In the genomic region with DNA sequence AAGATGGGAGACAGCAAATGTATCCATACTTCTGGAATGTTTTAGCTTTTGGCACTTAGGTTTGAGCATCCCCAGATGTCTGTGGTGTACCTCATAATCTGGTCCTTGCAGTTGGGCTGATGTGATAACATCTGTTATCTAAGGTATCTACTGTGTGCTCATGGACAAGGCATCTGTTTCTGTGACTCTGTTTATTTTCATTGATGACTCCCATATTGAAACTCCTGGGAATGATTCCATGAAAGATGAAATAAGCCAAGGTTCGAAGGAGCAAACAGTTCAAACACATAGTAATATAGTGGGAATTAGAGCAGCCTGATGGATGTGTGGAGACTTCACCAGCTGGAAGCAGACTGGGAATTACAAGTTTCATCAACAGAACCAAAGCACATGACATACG, we compare ENCODE assay signal across 37 cellular contexts. TPM values are rescaled to one million over a fixed set of nuclear protein-coding genes. Genes with fewer than 3 reads are reported as not detected.
A peak's percentile ranks its signal among the peaks of the same experiment; 100 is the strongest.
DNase-seq lines count a peak whose midpoint lies in the region; ATAC-seq, FAIRE-seq and TF ChIP-seq lines count a peak whose summit lies in the region.
"Had no signal": no experiment of that assay in that cellular context is flagged by ENCODE, and none has a peak within 500 bp of the region (broad histone marks: within the 10 kb centered on the region; RNA-seq: fewer than 3 reads in every experiment).

No MANE protein-coding gene starts in this region.

- H3K9me3 ChIP-seq in IMR-90 (ENCODE audit: control insufficient read depth, insufficient read depth, low read length): no peaks in the 10 kb centered on the region
- no peaks in the 10 kb centered on the region for H3K9me3 ChIP-seq in astrocyte (ENCODE audit: insufficient read depth, low read depth, low read length)
- no peaks in the 10 kb centered on the region for H3K9me3 ChIP-seq in pancreas
- H3K9me3 ChIP-seq: colonic mucosa, sigmoid colon, SJCRH30, thyroid gland, vagina had no signal

- H3K4me1 Mint-ChIP-seq in astrocyte (ENCODE audit: low read depth, unreplicated experiment): peaks cover 12% of the 10 kb centered on the region
- H3K4me1 Mint-ChIP-seq: stimulated activated naive CD8-positive, alpha-beta T cell treated with anti-CD3 and anti-CD28 coated beads, Interleukin-15, amount 100 ng/mL, for 72 hours; T-cell had no signal

- H3K27me3 ChIP-seq in IMR-90 (ENCODE audit: control insufficient read depth, insufficient read depth, low read length): no peaks in the 10 kb centered on the region
- no peaks in the 10 kb centered on the region for H3K27me3 ChIP-seq in astrocyte (ENCODE audit: insufficient read depth, low read length)
- H3K27me3 ChIP-seq in pancreas: no peaks in the 10 kb centered on the region
- H3K27me3 ChIP-seq: cardiac muscle cell, colonic mucosa, hepatocyte, sigmoid colon, SJCRH30, thyroid gland, vagina had no signal

- H3K18ac ChIP-seq in IMR-90 (ENCODE audit: low read depth, low read length): no peak overlapping the region; the same call in 1 of the 2 replicates

- no peak overlapping the region for H4K91ac ChIP-seq in IMR-90 (ENCODE audit: insufficient read depth, low read depth, low read length)

- no peak overlapping the region for H3K56ac ChIP-seq in IMR-90 (ENCODE audit: extremely low read depth, insufficient read depth, low read length)

- no peaks in the 10 kb centered on the region for H3K9me3 Mint-ChIP-seq in astrocyte (ENCODE audit: unreplicated experiment)
- H3K9me3 Mint-ChIP-seq: activated CD4-positive, alpha-beta T cell treated with anti-CD3 and anti-CD28 coated beads, Interleukin-2, amount 10 ng/mL, durations not matched to agents 24 days and 14 days; activated naive CD4-positive, alpha-beta T cell treated with anti-CD3 and anti-CD28 coated beads, Interleukin-2, amount 50 U/mL, for 72 hours; H9; natural killer cell treated with Interleukin-12 subunit alpha and Interleukin-12 subunit beta and Interleukin-15 and Interleukin-18, amount 100 ng/mL, for 72 hours; stimulated activated naive CD8-positive, alpha-beta T cell treated with anti-CD3 and anti-CD28 coated beads, Interleukin-15, amount 100 ng/mL, for 72 hours; T-cell had no signal

- 20% methylated on average over 1 of the region's 2 CpGs; no CpG with 5 or more reads in 1 of the 2 experiments for WGBS in IMR-90 (ENCODE audit: extremely low coverage in 2 of 2, insufficient read length in 1 of 2), 2 experiments
- WGBS in pancreas, 2 donors: 85 to 91% methylated on average over 2 of the region's 2 CpGs

- H3K27ac Mint-ChIP-seq in astrocyte (ENCODE audit: unreplicated experiment): no peak overlapping the region
- H3K27ac Mint-ChIP-seq: activated CD4-positive, alpha-beta T cell treated with anti-CD3 and anti-CD28 coated beads, Interleukin-2, amount 10 ng/mL, durations not matched to agents 24 days and 14 days; activated naive CD4-positive, alpha-beta T cell treated with anti-CD3 and anti-CD28 coated beads, Interleukin-2, amount 50 U/mL, for 72 hours; H9; natural killer cell treated with Interleukin-12 subunit alpha and Interleukin-12 subunit beta and Interleukin-15 and Interleukin-18, amount 100 ng/mL, for 72 hours; stimulated activated naive CD8-positive, alpha-beta T cell treated with anti-CD3 and anti-CD28 coated beads, Interleukin-15, amount 100 ng/mL, for 72 hours; T-cell had no signal

- no peak for TF ChIP-seq POLR2A in IMR-90 (IDR thresholded peaks at IDR 0.05; ENCODE audit: low read depth, low read length)

- no peaks in the 10 kb centered on the region for H3K79me1 ChIP-seq in IMR-90 (ENCODE audit: low read depth in 1 of 2, low read length in 2 of 2)

- H3K9me1 ChIP-seq in IMR-90 (ENCODE audit: insufficient read depth, low read length): peaks cover 9% of the 10 kb centered on the region

- in situ Hi-C loops in Caki2 (cut with HindIII; ENCODE audit: low pct_unique_long_range_greater_than_20kb, low sequenced_read_pairs) (no loop called here), IMR-90 (cut with MboI; ENCODE audit: low sequenced_read_pairs) (no loop called here)

- no peak overlapping the region for H3K27ac ChIP-seq in IMR-90 (ENCODE audit: insufficient read depth, low read length)
- peak overlapping the region; percentile 60 for H3K27ac ChIP-seq in astrocyte (ENCODE audit: low read depth, low read length)
- H3K27ac ChIP-seq in pancreas: no peak overlapping the region
- H3K27ac ChIP-seq: cardiac muscle cell, colonic mucosa, epithelial cell of prostate, hepatocyte, sigmoid colon, SJCRH30, thyroid gland, vagina had no signal

- no peak overlapping the region for H2AK9ac ChIP-seq in IMR-90 (replicated peaks; ENCODE audit: low read depth, low read length, poor library complexity)

- no TSS peak for BruUV-seq in IMR-90 (replicated peaks; lab: Mats Ljungman, UMichigan)

- H3K4ac ChIP-seq in IMR-90 (ENCODE audit: low read depth, low read length): no peak overlapping the region

- H4K8ac ChIP-seq in IMR-90 (ENCODE audit: low read depth in 2 of 2, low read length in 2 of 2): no peak overlapping the region

- H2BK15ac ChIP-seq in IMR-90 (ENCODE audit: low read depth, low read length): 0 out of 3 replicates have a peak overlapping the region, but pooled peaks have one; percentile 1

- peaks cover 13% of the 10 kb centered on the region for H3K4me1 ChIP-seq in IMR-90 (ENCODE audit: control insufficient read depth, insufficient read depth, low read length)
- peaks cover 19% of the 10 kb centered on the region for H3K4me1 ChIP-seq in astrocyte (ENCODE audit: insufficient read depth, low read length)
- H3K4me1 ChIP-seq in pancreas: no peaks in the 10 kb centered on the region
- H3K4me1 ChIP-seq: colonic mucosa, sigmoid colon had no signal

- H3K4me2 ChIP-seq in IMR-90 (ENCODE audit: low read depth, low read length): no peak overlapping the region
- peak overlapping the region; percentile 4 for H3K4me2 ChIP-seq in astrocyte (ENCODE audit: low read length)
- H3K4me2 ChIP-seq: hepatocyte had no signal

- H2BK20ac ChIP-seq in IMR-90 (ENCODE audit: low read depth, low read length): peak overlapping the region; percentile 72; the same call in 1 of the 2 replicates

- no peaks in the 10 kb centered on the region for H3K36me3 Mint-ChIP-seq in astrocyte (ENCODE audit: low read depth, unreplicated experiment)
- H3K36me3 Mint-ChIP-seq: activated naive CD4-positive, alpha-beta T cell treated with anti-CD3 and anti-CD28 coated beads, Interleukin-2, amount 50 U/mL, for 72 hours; natural killer cell treated with Interleukin-12 subunit alpha and Interleukin-12 subunit beta and Interleukin-15 and Interleukin-18, amount 100 ng/mL, for 72 hours; T-cell had no signal

- no peak overlapping the region for H3K23ac ChIP-seq in IMR-90 (ENCODE audit: low read depth, low read length)

- peak; percentile 61 for ATAC-seq in IMR-90 (ENCODE audit: low read depth)
- ATAC-seq in pancreas: no peak
- ATAC-seq: activated naive CD4-positive, alpha-beta T cell treated with anti-CD3 and anti-CD28 coated beads, Interleukin-2, amount 50 U/mL, for 72 hours; HepG2; natural killer cell treated with Interleukin-12 subunit alpha and Interleukin-12 subunit beta and Interleukin-15 and Interleukin-18, amount 100 ng/mL, for 72 hours; stimulated activated naive CD8-positive, alpha-beta T cell treated with anti-CD3 and anti-CD28 coated beads, Interleukin-15, amount 100 ng/mL, for 72 hours; T-cell had no signal

- H2BK120ac ChIP-seq in IMR-90 (ENCODE audit: low read depth, low read length): 0 out of 2 replicates have a peak overlapping the region, but pooled peaks have one; percentile 2

- H3K36me3 ChIP-seq in IMR-90 (ENCODE audit: control insufficient read depth, insufficient read depth, low read length) (no peaks in the 10 kb centered on the region), astrocyte (ENCODE audit: insufficient read depth, low read length) (no peaks in the 10 kb centered on the region), pancreas (no peaks in the 10 kb centered on the region)
- H3K36me3 ChIP-seq: cardiac muscle cell, colonic mucosa, sigmoid colon, SJCRH30, thyroid gland, vagina had no signal

- no peak overlapping the region for H2AFZ ChIP-seq in IMR-90 (replicated peaks; ENCODE audit: low read length, poor library complexity)
- no peak overlapping the region for H2AFZ ChIP-seq in astrocyte (ENCODE audit: low read depth, low read length)
- H2AFZ ChIP-seq: hepatocyte had no signal

- no peak overlapping the region for H2AK5ac ChIP-seq in IMR-90 (ENCODE audit: low read depth, low read length)

- H3K14ac ChIP-seq in IMR-90 (replicated peaks; ENCODE audit: low read depth, low read length): no peak overlapping the region

- CTCF ChIA-PET in IMR-90 (lab: Yijun Ruan, JAX): interaction anchor here (0.6 to 1.6 kb wide), 2 partner anchors 14 to 46 kb away, joined by 4 to 9 read pairs; no protein-coding TSS in a partner anchor

- FAIRE-seq in astrocyte (lab: Jason Lieb, UNC) (peak; percentile 75), pancreas (lab: Jason Lieb, UNC) (no peak)
- FAIRE-seq: frontal cortex, HepG2 had no signal

- H4K20me1 ChIP-seq in IMR-90 (ENCODE audit: insufficient read depth, low read length) (no peaks in the 10 kb centered on the region; the same call in 1 of the 2 replicates), astrocyte (ENCODE audit: insufficient read depth, low read length) (no peaks in the 10 kb centered on the region)

- H3K4me3 ChIP-seq in IMR-90 (ENCODE audit: insufficient read depth, low read depth, low read length) (no peak overlapping the region), astrocyte (ENCODE audit: insufficient read depth, low read depth, low read length) (no peak overlapping the region), pancreas (no peak overlapping the region)
- H3K4me3 ChIP-seq: cardiac muscle cell, colonic mucosa, hepatocyte, lung, sigmoid colon, SJCRH30, thyroid gland, vagina had no signal

- no peaks in the 10 kb centered on the region for H3K79me2 ChIP-seq in astrocyte (ENCODE audit: insufficient read depth, low read length)
- H3K79me2 ChIP-seq: hepatocyte had no signal

- dilution Hi-C loops in IMR-90 (cut with HindIII; ENCODE audit: low sequenced_read_pairs, unreplicated experiment): no loop called here

- H3K27me3 Mint-ChIP-seq in astrocyte (ENCODE audit: low read depth, unreplicated experiment): no peaks in the 10 kb centered on the region

- DNase-seq in Caki2 (ENCODE audit: low read depth) (peak; percentile 23), IMR-90 (peak; percentile 94), astrocyte (ENCODE audit: low read depth) (peak; percentile 90), iris pigment epithelial cell (ENCODE audit: low read depth) (peak; percentile 9), dermis blood vessel endothelial cell (no peak), pancreas (no peak), AML-193 (lab: John Stamatoyannopoulos, UW) (no peak)
- DNase-seq in NK-92 treated with Interleukin-12 subunit alpha and Interleukin-12 subunit beta, amount 100 ng/mL, for 24 hours (lab: John Stamatoyannopoulos, UW): no peak
- DNase-seq: ACHN; activated CD4-positive, alpha-beta T cell treated with anti-CD3 and anti-CD28 coated beads, Interleukin-2, amount 10 ng/mL, durations not matched to agents 24 days and 14 days; activated effector memory CD4-positive, alpha-beta T cell treated with Interleukin-2 at 50 U/mL for 16 hours; aorta; colonic mucosa; effector CD8-positive, alpha-beta T cell; H9; Kasumi-1; MV-4-11; NCI-H1436 treated with DMSO at 0.1 percent for 48 hours; NCI-H82; occipital lobe; RPMI8226; sigmoid colon; SJCRH30; stimulated activated CD4-positive, alpha-beta T cell treated with anti-CD3 and anti-CD28 coated beads, Interleukin-12 subunit alpha, Interleukin-12 subunit beta, amount 100 ng/mL, for 4 hours; stimulated activated CD4-positive, alpha-beta T cell treated with anti-CD3 and anti-CD28 coated beads, Interleukin-2, amount 100 ng/mL, for 48 hours; stimulated activated naive CD8-positive, alpha-beta T cell treated with anti-CD3 and anti-CD28 coated beads, Interleukin-15, amount 100 ng/mL, for 72 hours; T-cell; thyroid gland had no signal

- TF ChIP-seq CTCF in IMR-90 (conservative IDR thresholded peaks at IDR 0.05; ENCODE audit: low read depth, low read length): no peak
- TF ChIP-seq CTCF in astrocyte (IDR thresholded peaks at IDR 0.05; ENCODE audit: insufficient read depth, low read depth, low read length): no peak
- TF ChIP-seq CTCF in pancreas (IDR thresholded peaks at IDR 0.05): no peak

- no peak overlapping the region for H3K4me3 Mint-ChIP-seq in astrocyte (ENCODE audit: unreplicated experiment)
- H3K4me3 Mint-ChIP-seq: activated CD4-positive, alpha-beta T cell treated with anti-CD3 and anti-CD28 coated beads, Interleukin-2, amount 10 ng/mL, durations not matched to agents 24 days and 14 days; H9; natural killer cell treated with Interleukin-12 subunit alpha and Interleukin-12 subunit beta and Interleukin-15 and Interleukin-18, amount 100 ng/mL, for 72 hours; stimulated activated naive CD8-positive, alpha-beta T cell treated with anti-CD3 and anti-CD28 coated beads, Interleukin-15, amount 100 ng/mL, for 72 hours; T-cell had no signal

- intact Hi-C loops in IMR-90 (cut with micrococcal nuclease): loop anchor here (5.0 to 10.0 kb wide), 2 partner anchors 223 to 365 kb away; a partner anchor contains a TSS
- intact Hi-C loops in pancreas (cut with DNase I): no loop called here

- H2BK5ac ChIP-seq in IMR-90 (ENCODE audit: low read depth, low read length, poor library complexity, severe bottlenecking): no peak overlapping the region

- no peak for TF ChIP-seq RAD21 in IMR-90 (IDR thresholded peaks at IDR 0.05; ENCODE audit: low read length)

- POLR2A ChIA-PET in IMR-90 (lab: Charles Lee; ENCODE audit: unreplicated experiment): no interaction called here

- H4K5ac ChIP-seq in IMR-90 (ENCODE audit: low read depth, low read length): no peak overlapping the region

- H3K9ac ChIP-seq in IMR-90 (ENCODE audit: low read depth, low read length) (no peak overlapping the region), astrocyte (ENCODE audit: low read length) (no peak overlapping the region)

RNA-seq across cellular contexts. Expression of a gene that starts 20.7 kb away (rescaled TPM):
- 2.1 and 11.6 TPM in 2 replicates for total RNA-seq in Caki2 (2014; rRNA removed; shearing (Covaris generic); ENCODE audit: low replicate concordance)
- total RNA-seq in IMR-90 (2012; rRNA removed): 1.7 and 2.0 TPM in 2 replicates
- polyA plus RNA-seq in IMR-90 (2012; rRNA removed): 4.1 and 5.1 TPM in 2 replicates
- polyA plus RNA-seq in IMR-90 (2012; cell fraction: cytosol; rRNA removed): 2.1 and 2.9 TPM in 2 replicates
- 19.8 and 36.5 TPM in 2 replicates for polyA plus RNA-seq in IMR-90 (2012; cell fraction: nucleus; rRNA removed; ENCODE audit: low replicate concordance)
- total RNA-seq in astrocyte: 2.5 and 3.1 TPM in 2 replicates
- total RNA-seq in dermis blood vessel endothelial cell: 0.84 and 1.7 TPM in 2 replicates
- 1 to 10 TPM; 2.4 to 6.8 (median 4.9) TPM for total RNA-seq in pancreas
- 10 to 100 TPM; 18.2 to 30.1 TPM for polyA plus RNA-seq in pancreas

Comparison
In these comparisons a context has a peak if more than half of its experiments do, and no peak if none do; other contexts are left out.
1. DNase-seq: peak in Caki2 (single experiment), IMR-90 (single experiment), astrocyte (single experiment) and iris pigment epithelial cell (single experiment); none in NK-92 treated with Interleukin-12 subunit alpha and Interleukin-12 subunit beta, amount 100 ng/mL, for 24 hours (single experiment), dermis blood vessel endothelial cell (single experiment), pancreas (0 of 6) and AML-193 (0 of 2).